Comparison of ENCODE assay signal across 8 cellular contexts in genomic region chr17:68759343-68760140, GRCh38.
DNase-seq lines count a peak whose midpoint lies in the region; ATAC-seq and TF ChIP-seq lines count a peak whose summit lies in the region.

No MANE protein-coding gene starts in this region.

- H3K27ac Mint-ChIP-seq in activated naive CD4-positive, alpha-beta T cell treated with anti-CD3 and anti-CD28 coated beads, Interleukin-2, amount 50 U/mL, for 72 hours, result no peak overlapping the region
- peak overlapping the region; percentile 82 for H3K27ac Mint-ChIP-seq in glutamatergic neuron (ENCODE audit: unreplicated experiment)

- H3K9me2 ChIP-seq in GM23248 (ENCODE audit: insufficient read depth), result no peaks in the 10 kb centered on the region

- H3K36me3 Mint-ChIP-seq in activated naive CD4-positive, alpha-beta T cell treated with anti-CD3 and anti-CD28 coated beads, Interleukin-2, amount 50 U/mL, for 72 hours, result no peaks in the 10 kb centered on the region
- H3K36me3 Mint-ChIP-seq in glutamatergic neuron (ENCODE audit: unreplicated experiment), result peaks cover 8% of the 10 kb centered on the region

- H4K20me1 ChIP-seq in GM23248 (ENCODE audit: insufficient read depth), result no peaks in the 10 kb centered on the region
- no peaks in the 10 kb centered on the region for H4K20me1 ChIP-seq in KMS-11 (ENCODE audit: insufficient read depth)

- WGBS in GM23248 (ENCODE audit: low coverage in 1 of 2, low lambda C conversion rate in 2 of 2, missing lambda C conversion rate in 2 of 2), 2 experiments, result 1% methylated on average over 12 of the region's 12 CpGs

- H3K27me3 ChIP-seq in GM23248 (replicated peaks; ENCODE audit: insufficient read depth) (no peaks in the 10 kb centered on the region), KMS-11 (ENCODE audit: insufficient read depth, low read depth) (no peaks in the 10 kb centered on the region)

- TF ChIP-seq CTCF in KMS-11 (conservative IDR thresholded peaks at IDR 0.05; ENCODE audit: low read depth, low read length) (peak; percentile 91), glutamatergic neuron (IDR thresholded peaks at IDR 0.05; ENCODE audit: partially characterized antibody, unreplicated experiment) (peak; percentile 56)

- H3K4me1 ChIP-seq in GM23248 (ENCODE audit: insufficient read depth) (peaks cover 7% of the 10 kb centered on the region), KMS-11 (ENCODE audit: low read depth, poor library complexity, severe bottlenecking) (peaks cover 14% of the 10 kb centered on the region)

- no peaks in the 10 kb centered on the region for H3K36me3 ChIP-seq in GM23248 (ENCODE audit: low read depth)
- H3K36me3 ChIP-seq in KMS-11 (ENCODE audit: insufficient read depth), result no peaks in the 10 kb centered on the region

- DNase-seq in G401 (ENCODE audit: low spot score), result peak; percentile 68
- peak; percentile 98 for DNase-seq in GM23248
- peak; percentile 93 for DNase-seq in OCI-M1 (lab: John Stamatoyannopoulos, UW)
- DNase-seq in activated naive CD4-positive, alpha-beta T cell treated with anti-CD3 and anti-CD28 coated beads, Interleukin-2, amount 50 U/mL, for 72 hours (ENCODE audit: low spot score in 2 of 2), result peak in 1 of 2 donors; percentile 60
- DNase-seq in glutamatergic neuron, result peak; percentile 81
- DNase-seq in occipital lobe (lab: John Stamatoyannopoulos, UW), result peak; percentile 82
- peak; percentile 91 for DNase-seq in ureter (ENCODE audit: low spot score)

- peaks cover 9% of the 10 kb centered on the region for H3F3A ChIP-seq in GM23248 (ENCODE audit: insufficient read depth)

- peak overlapping the region; percentile 93 for H3K27ac ChIP-seq in GM23248
- H3K27ac ChIP-seq in KMS-11, result peak overlapping the region; percentile 90

- H3K9me3 ChIP-seq in GM23248 (ENCODE audit: low read depth), result no peaks in the 10 kb centered on the region

- peak overlapping the region; percentile 85 for H3K9ac ChIP-seq in GM23248
- peak overlapping the region; percentile 95 for H3K9ac ChIP-seq in KMS-11

- H3K27me3 Mint-ChIP-seq in glutamatergic neuron (ENCODE audit: unreplicated experiment), result peaks cover 3% of the 10 kb centered on the region

- no peaks in the 10 kb centered on the region for H3K9me3 Mint-ChIP-seq in activated naive CD4-positive, alpha-beta T cell treated with anti-CD3 and anti-CD28 coated beads, Interleukin-2, amount 50 U/mL, for 72 hours
- H3K9me3 Mint-ChIP-seq in glutamatergic neuron (ENCODE audit: unreplicated experiment), result peaks cover 2% of the 10 kb centered on the region

- in situ Hi-C loops in G401 (cut with HindIII; ENCODE audit: low sequenced_read_pairs), result no loop called here
- in situ Hi-C loops in GM23248 (cut with MboI), result loop anchor here (5.0 kb wide), 1 partner anchor 217 kb away; no protein-coding TSS in a partner anchor

- H3K4me2 ChIP-seq in GM23248 (ENCODE audit: unreplicated experiment) (peak overlapping the region; percentile 87), KMS-11 (peak overlapping the region; percentile 80)

- peak; percentile 88 to 91 for ATAC-seq in activated naive CD4-positive, alpha-beta T cell treated with anti-CD3 and anti-CD28 coated beads, Interleukin-2, amount 50 U/mL, for 72 hours

- peak overlapping the region; percentile 77 for H3K4me3 ChIP-seq in GM23248
- no peak overlapping the region for H3K4me3 ChIP-seq in KMS-11 (IDR thresholded peaks at IDR 0.05; ENCODE audit: insufficient read depth, low read depth, low read length)

- H3K79me2 ChIP-seq in GM23248 (ENCODE audit: insufficient read depth) (no peaks in the 10 kb centered on the region), KMS-11 (ENCODE audit: insufficient read depth, low read depth) (no peaks in the 10 kb centered on the region)

- peak overlapping the region; percentile 58 for H3K4me3 Mint-ChIP-seq in glutamatergic neuron (ENCODE audit: unreplicated experiment)

- H3K4me1 Mint-ChIP-seq in glutamatergic neuron (ENCODE audit: low read depth, unreplicated experiment), result no peaks in the 10 kb centered on the region

- H2AFZ ChIP-seq in GM23248 (peak overlapping the region; percentile 92), KMS-11 (ENCODE audit: low read depth) (peak overlapping the region; percentile 81)
